In the genomic region with DNA sequence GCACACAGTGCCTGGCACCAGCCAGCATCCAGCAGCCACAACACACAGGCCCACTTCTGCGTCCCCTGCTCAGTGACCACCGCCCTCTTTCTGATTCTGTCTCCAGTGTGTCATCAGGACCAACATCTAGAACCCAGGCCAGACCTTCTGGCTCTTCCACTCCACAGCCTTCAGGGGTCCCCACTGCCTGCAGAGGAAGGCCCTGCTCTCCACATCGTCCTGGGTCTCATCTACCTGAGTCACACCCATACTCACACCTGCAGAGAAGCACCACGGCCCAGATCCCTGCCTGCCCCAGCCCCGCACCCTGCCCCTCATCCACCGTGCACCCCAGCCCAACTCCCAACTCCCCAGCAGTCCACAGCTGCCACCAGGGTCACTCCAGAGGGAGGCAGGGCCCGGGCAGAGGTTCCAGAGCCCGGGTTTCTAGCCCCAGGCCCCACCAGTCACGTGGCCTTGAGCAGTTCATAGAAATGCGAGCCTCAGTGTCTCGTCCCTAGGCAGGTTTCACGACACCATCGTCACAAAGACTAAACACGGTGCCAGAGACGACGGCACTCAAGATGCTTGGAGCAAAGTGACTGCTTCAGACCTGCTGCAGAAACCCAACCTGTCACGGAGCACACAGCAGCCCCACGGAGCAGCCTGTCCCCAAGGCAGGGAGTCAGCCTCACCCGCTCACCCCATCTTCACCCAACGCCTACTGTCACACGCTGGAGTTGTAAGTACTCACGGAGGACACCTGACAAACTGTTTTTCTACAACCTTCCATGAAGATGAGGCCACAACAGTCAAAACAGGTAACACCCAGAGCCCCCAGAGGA, we compare ENCODE assay signal across 1 cellular context.
TF ChIP-seq lines count a peak whose summit lies in the region.

No MANE protein-coding gene starts in this region.

TF ChIP-seq in WTC11, 78 proteins besides CTCF, POLR2A, EP300 and RAD21 (continued from another document):
- TF ChIP-seq, protein P1, sequence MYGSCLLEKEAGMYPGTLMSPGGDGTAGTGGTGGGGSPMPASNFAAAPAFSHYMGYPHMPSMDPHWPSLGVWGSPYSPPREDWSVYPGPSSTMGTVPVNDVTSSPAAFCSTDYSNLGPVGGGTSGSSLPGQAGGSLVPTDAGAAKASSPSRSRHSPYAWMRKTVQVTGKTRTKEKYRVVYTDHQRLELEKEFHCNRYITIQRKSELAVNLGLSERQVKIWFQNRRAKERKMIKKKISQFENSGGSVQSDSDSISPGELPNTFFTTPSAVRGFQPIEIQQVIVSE (CRISPR knock-in tag; IDR thresholded peaks at IDR 0.05; ENCODE audit: borderline replicate concordance) = no peak
- no peak for TF ChIP-seq HMGA2 (CRISPR knock-in tag; IDR thresholded peaks at IDR 0.05)
- TF ChIP-seq, protein P2, sequence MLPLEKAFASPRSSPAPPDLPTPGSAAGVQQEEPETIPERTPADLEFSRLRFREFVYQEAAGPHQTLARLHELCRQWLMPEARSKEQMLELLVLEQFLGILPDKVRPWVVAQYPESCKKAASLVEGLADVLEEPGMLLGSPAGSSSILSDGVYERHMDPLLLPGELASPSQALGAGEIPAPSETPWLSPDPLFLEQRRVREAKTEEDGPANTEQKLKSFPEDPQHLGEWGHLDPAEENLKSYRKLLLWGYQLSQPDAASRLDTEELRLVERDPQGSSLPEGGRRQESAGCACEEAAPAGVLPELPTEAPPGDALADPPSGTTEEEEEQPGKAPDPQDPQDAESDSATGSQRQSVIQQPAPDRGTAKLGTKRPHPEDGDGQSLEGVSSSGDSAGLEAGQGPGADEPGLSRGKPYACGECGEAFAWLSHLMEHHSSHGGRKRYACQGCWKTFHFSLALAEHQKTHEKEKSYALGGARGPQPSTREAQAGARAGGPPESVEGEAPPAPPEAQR (CRISPR knock-in tag; IDR thresholded peaks at IDR 0.05) = no peak
- no peak for TF ChIP-seq FOXK1 (CRISPR knock-in tag; IDR thresholded peaks at IDR 0.05)
